Comparison of ENCODE assay signal across 18 cellular contexts in the genomic region with DNA sequence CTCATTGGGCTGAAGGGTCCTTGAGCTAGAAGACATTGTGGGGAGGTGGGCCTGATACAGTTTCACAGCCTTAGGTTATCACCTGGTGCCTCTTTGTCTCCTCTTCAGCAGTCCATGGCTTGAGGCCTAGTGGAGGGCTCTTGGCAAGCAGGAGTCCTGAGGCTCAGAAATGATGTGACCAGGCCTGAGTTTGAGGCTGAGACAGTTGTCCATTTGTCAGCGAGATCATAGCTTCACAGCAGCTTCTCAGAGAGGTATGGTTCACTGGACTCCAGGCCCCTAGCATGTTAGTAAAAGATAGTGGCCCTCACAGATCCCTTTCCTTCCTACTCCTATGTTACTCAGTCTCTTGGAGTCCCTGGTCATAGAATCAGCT. TPM values are rescaled to one million over a fixed set of nuclear protein-coding genes. Genes with fewer than 3 reads are reported as not detected.
A peak's percentile ranks its signal among the peaks of the same experiment; 100 is the strongest.
DNase-seq lines count a peak whose midpoint lies in the region; ATAC-seq, FAIRE-seq and TF ChIP-seq lines count a peak whose summit lies in the region.
"Had no signal": no experiment of that assay in that cellular context is flagged by ENCODE, and none has a peak within 500 bp of the region (broad histone marks: within the 10 kb centered on the region; RNA-seq: fewer than 3 reads in every experiment).

No MANE protein-coding gene starts in this region.

- peak overlapping the region; percentile 49 for H2AK9ac ChIP-seq in IMR-90 (replicated peaks; ENCODE audit: low read depth, low read length, poor library complexity)

- H3K9me3 ChIP-seq in IMR-90 (ENCODE audit: control insufficient read depth, insufficient read depth, low read length) (no peaks in the 10 kb centered on the region), stomach (no peaks in the 10 kb centered on the region)
- H3K9me3 ChIP-seq: BLaER1, MG63 had no signal

- in situ Hi-C loops in IMR-90 (cut with MboI; ENCODE audit: low sequenced_read_pairs), result no loop called here

- POLR2A ChIA-PET in IMR-90 (lab: Charles Lee; ENCODE audit: unreplicated experiment), result no interaction called here

- peaks cover 59% of the 10 kb centered on the region for H3K36me3 Mint-ChIP-seq in nephron progenitor cell (ENCODE audit: low read depth)

- TF ChIP-seq EP300 in stomach (IDR thresholded peaks at IDR 0.05), result no peak

- H3K79me1 ChIP-seq in IMR-90 (ENCODE audit: low read depth in 1 of 2, low read length in 2 of 2), result peaks cover 24 to 64% of the 10 kb centered on the region in 2 experiments

- peaks cover 13% of the 10 kb centered on the region for H3K36me3 ChIP-seq in IMR-90 (ENCODE audit: control insufficient read depth, insufficient read depth, low read length)
- H3K36me3 ChIP-seq in bronchial epithelial cell (ENCODE audit: control insufficient read depth, insufficient read depth, low read length), result no peaks in the 10 kb centered on the region
- peaks cover 0 to 52% (median 43%) of the 10 kb centered on the region in 4 donors for H3K36me3 ChIP-seq in stomach

- H3K18ac ChIP-seq in IMR-90 (ENCODE audit: low read depth, low read length), result peak overlapping the region; percentile 1; the same call in 1 of the 2 replicates

- no peak for ATAC-seq in IMR-90 (ENCODE audit: low read depth)
- ATAC-seq: CD8-positive, alpha-beta T cell had no signal

- H3K27ac Mint-ChIP-seq in nephron progenitor cell, result peak overlapping the region; percentile 96
- H3K27ac Mint-ChIP-seq: CD8-positive, alpha-beta T cell had no signal

- H3K4ac ChIP-seq in IMR-90 (ENCODE audit: low read depth, low read length), result peak overlapping the region; percentile 33; the same call in 1 of the 2 replicates

- H3K27me3 ChIP-seq in IMR-90 (ENCODE audit: control insufficient read depth, insufficient read depth, low read length) (no peaks in the 10 kb centered on the region), bronchial epithelial cell (ENCODE audit: control insufficient read depth, insufficient read depth, low read length) (no peaks in the 10 kb centered on the region), stomach (no peaks in the 10 kb centered on the region)
- H3K27me3 ChIP-seq: BLaER1, MG63 had no signal

- H2BK5ac ChIP-seq in IMR-90 (ENCODE audit: low read depth, low read length, poor library complexity, severe bottlenecking), result peak overlapping the region; percentile 65

- H3K4me1 ChIP-seq in IMR-90 (ENCODE audit: control insufficient read depth, insufficient read depth, low read length) (peaks cover 17% of the 10 kb centered on the region), stomach (peaks cover 0 to 4% (median 0%) of the 10 kb centered on the region in 4 donors)

- H2AK5ac ChIP-seq in IMR-90 (ENCODE audit: low read depth, low read length), result peak overlapping the region; percentile 20; the same call in 1 of the 2 replicates

- DNase-seq in IMR-90 (no peak), bronchial epithelial cell (ENCODE audit: low read depth) (no peak), nephron progenitor cell (no peak), stomach (peak; percentile 3), islet precursor cell (no peak), SHP77 treated with DMSO at 0.1 percent for 48 hours (lab: John Stamatoyannopoulos, UW) (no peak), hepatic stellate cell (ENCODE audit: low spot score) (no peak)
- DNase-seq: CD8-positive, alpha-beta T cell; DMS79; Karpas-422; NCI-H1092; NCI-H1694; NCI-H524 had no signal

- H3K4me3 Mint-ChIP-seq in nephron progenitor cell, result no peak overlapping the region
- H3K4me3 Mint-ChIP-seq: CD8-positive, alpha-beta T cell had no signal

- peak overlapping the region in 1 of 2 experiments; percentile 22; a peak in 1 of 4 replicates for H4K8ac ChIP-seq in IMR-90 (ENCODE audit: low read depth in 2 of 2, low read length in 2 of 2)

- no peak overlapping the region for H3K4me2 ChIP-seq in IMR-90 (ENCODE audit: low read depth, low read length)
- H3K4me2 ChIP-seq: BLaER1 had no signal

- dilution Hi-C loops in IMR-90 (cut with HindIII; ENCODE audit: low sequenced_read_pairs, unreplicated experiment), result no loop called here

- CTCF ChIA-PET in IMR-90 (lab: Yijun Ruan, JAX), result no interaction called here

- TF ChIP-seq POLR2A in IMR-90 (IDR thresholded peaks at IDR 0.05; ENCODE audit: low read depth, low read length) (no peak), stomach (IDR thresholded peaks at IDR 0.05) (no peak)

- H2BK120ac ChIP-seq in IMR-90 (ENCODE audit: low read depth, low read length), result no peak overlapping the region

- peak overlapping the region; percentile 49 for H3K14ac ChIP-seq in IMR-90 (replicated peaks; ENCODE audit: low read depth, low read length)

- no peaks in the 10 kb centered on the region for H3K9me3 Mint-ChIP-seq in nephron progenitor cell
- H3K9me3 Mint-ChIP-seq: CD8-positive, alpha-beta T cell had no signal

- H3K4me3 ChIP-seq in IMR-90 (ENCODE audit: insufficient read depth, low read depth, low read length) (no peak overlapping the region), bronchial epithelial cell (ENCODE audit: low read depth, low read length) (no peak overlapping the region), stomach (no peak overlapping the region)
- H3K4me3 ChIP-seq: BLaER1, MG63 had no signal

- no peak overlapping the region for H2BK15ac ChIP-seq in IMR-90 (ENCODE audit: low read depth, low read length)

- peaks cover 18% of the 10 kb centered on the region for H4K20me1 ChIP-seq in IMR-90 (ENCODE audit: insufficient read depth, low read length)

- peak; percentile 18 for FAIRE-seq in bronchial epithelial cell (lab: Jason Lieb, UNC)
- FAIRE-seq: D721Med, GM19239, H54 had no signal

- H4K91ac ChIP-seq in IMR-90 (ENCODE audit: insufficient read depth, low read depth, low read length), result no peak overlapping the region

- H3K4me1 Mint-ChIP-seq in nephron progenitor cell, result peaks cover 30% of the 10 kb centered on the region

- H3K23ac ChIP-seq in IMR-90 (ENCODE audit: low read depth, low read length), result no peak overlapping the region

- H4K5ac ChIP-seq in IMR-90 (ENCODE audit: low read depth, low read length), result no peak overlapping the region; the same call in 1 of the 2 replicates

- H3K9me1 ChIP-seq in IMR-90 (ENCODE audit: insufficient read depth, low read length), result peaks cover 24% of the 10 kb centered on the region

- no CpG with 5 or more reads among the region's 1 CpG for WGBS in IMR-90 (ENCODE audit: extremely low coverage in 2 of 2, insufficient read length in 1 of 2), 2 experiments
- 92 to 100% (median 97%) methylated on average over 1 of the region's 1 CpG for WGBS in stomach, 5 donors

- no TSS peak for BruUV-seq in IMR-90 (replicated peaks; lab: Mats Ljungman, UMichigan)

- H2AFZ ChIP-seq in IMR-90 (replicated peaks; ENCODE audit: low read length, poor library complexity), result no peak overlapping the region

- intact Hi-C loops in IMR-90 (cut with micrococcal nuclease), result no loop called here
- intact Hi-C loops in stomach (cut with DNase I; ENCODE audit: low total_unique reads), result no loop called here

- no peak for TF ChIP-seq RAD21 in IMR-90 (IDR thresholded peaks at IDR 0.05; ENCODE audit: low read length)

- H3K27ac ChIP-seq in IMR-90 (ENCODE audit: insufficient read depth, low read length) (no peak overlapping the region; the same call in 1 of the 2 replicates), stomach (no peak overlapping the region)
- H3K27ac ChIP-seq: BLaER1 had no signal

- H2BK20ac ChIP-seq in IMR-90 (ENCODE audit: low read depth, low read length), result no peak overlapping the region

- no peak for TF ChIP-seq CTCF in IMR-90 (conservative IDR thresholded peaks at IDR 0.05; ENCODE audit: low read depth, low read length)
- TF ChIP-seq CTCF in bronchial epithelial cell (IDR thresholded peaks at IDR 0.05; ENCODE audit: insufficient read depth, low read length, severe bottlenecking), result no peak
- no peak for TF ChIP-seq CTCF in nephron progenitor cell (IDR thresholded peaks at IDR 0.05)
- TF ChIP-seq CTCF in stomach (IDR thresholded peaks at IDR 0.05), result no peak

- no peak overlapping the region for H3K9ac ChIP-seq in IMR-90 (ENCODE audit: low read depth, low read length)
- H3K9ac ChIP-seq: BLaER1 had no signal

- no peaks in the 10 kb centered on the region for H3K27me3 Mint-ChIP-seq in nephron progenitor cell (ENCODE audit: low read depth, poor library complexity)

- no peak overlapping the region for H3K56ac ChIP-seq in IMR-90 (ENCODE audit: extremely low read depth, insufficient read depth, low read length)

TF ChIP-seq in IMR-90, 13 proteins besides CTCF, POLR2A, EP300 and RAD21 (continues in another document):
- TF ChIP-seq FOS (IDR thresholded peaks at IDR 0.05; ENCODE audit: low read depth, low read length), result no peak
- TF ChIP-seq MAFK (IDR thresholded peaks at IDR 0.05; ENCODE audit: low read depth, low read length), result no peak
- no peak for TF ChIP-seq SMC3 (IDR thresholded peaks at IDR 0.05; ENCODE audit: low read depth, low read length)
- TF ChIP-seq RFX5 (IDR thresholded peaks at IDR 0.05; ENCODE audit: low read depth, low read length), result no peak
- no peak for TF ChIP-seq USF2 (IDR thresholded peaks at IDR 0.05; ENCODE audit: low read depth, low read length)
- no peak for TF ChIP-seq MXI1 (IDR thresholded peaks at IDR 0.05; ENCODE audit: borderline replicate concordance, low read depth, low read length)
- no peak for TF ChIP-seq NFE2L2 (IDR thresholded peaks at IDR 0.05; ENCODE audit: low read depth, low read length)
- TF ChIP-seq MAZ (IDR thresholded peaks at IDR 0.05; ENCODE audit: borderline replicate concordance, low read depth, low read length), result no peak
- no peak for TF ChIP-seq CHD1 (IDR thresholded peaks at IDR 0.05; ENCODE audit: low read depth, low read length)
- TF ChIP-seq BHLHE40 (IDR thresholded peaks at IDR 0.05; ENCODE audit: low read depth, low read length), result no peak

RNA-seq across cellular contexts. Expression of gene SUFU, which starts 19.1 kb away (rescaled TPM):
- total RNA-seq in IMR-90 (2012; rRNA removed) (2.2 TPM in 2 replicates), bronchial epithelial cell (0.79 and 0.90 TPM in 2 replicates), stomach (10 to 100 TPM in 2 of 5 donors, 1 to 10 TPM in 2, under 1 TPM in 1; 0.29 to 26.3 (median 5.4) TPM)
- polyA plus RNA-seq in IMR-90 (2012; rRNA removed) (10.0 and 11.0 TPM in 2 replicates), stomach (1 to 10 TPM; 2.9 to 4.1 (median 3.2) TPM)
- polyA plus RNA-seq in IMR-90 (2012; cell fraction: cytosol; rRNA removed), result 6.7 and 10.8 TPM in 2 replicates
- polyA plus RNA-seq in IMR-90 (2012; cell fraction: nucleus; rRNA removed; ENCODE audit: low replicate concordance), result 15.7 and 18.1 TPM in 2 replicates

RNA-seq across cellular contexts. Expression of gene ACTR1A, which starts 20.4 kb away (rescaled TPM):
- total RNA-seq in IMR-90 (2012; rRNA removed) (126 and 157 TPM in 2 replicates), bronchial epithelial cell (53.2 and 79.6 TPM in 2 replicates), stomach (100 to 1,000 TPM in 1 of 5 donors, 10 to 100 TPM in 4; 46.9 to 277 (median 64.3) TPM)
- polyA plus RNA-seq in IMR-90 (2012; rRNA removed) (142 and 155 TPM in 2 replicates), stomach (10 to 100 TPM; 41.5 to 60.7 (median 43.9) TPM)
- polyA plus RNA-seq in IMR-90 (2012; cell fraction: cytosol; rRNA removed), result 97.3 and 131 TPM in 2 replicates
- polyA plus RNA-seq in IMR-90 (2012; cell fraction: nucleus; rRNA removed; ENCODE audit: low replicate concordance), result 83.9 and 84.0 TPM in 2 replicates
